ENCODE assay signal across 8 cellular contexts in the genomic region with DNA sequence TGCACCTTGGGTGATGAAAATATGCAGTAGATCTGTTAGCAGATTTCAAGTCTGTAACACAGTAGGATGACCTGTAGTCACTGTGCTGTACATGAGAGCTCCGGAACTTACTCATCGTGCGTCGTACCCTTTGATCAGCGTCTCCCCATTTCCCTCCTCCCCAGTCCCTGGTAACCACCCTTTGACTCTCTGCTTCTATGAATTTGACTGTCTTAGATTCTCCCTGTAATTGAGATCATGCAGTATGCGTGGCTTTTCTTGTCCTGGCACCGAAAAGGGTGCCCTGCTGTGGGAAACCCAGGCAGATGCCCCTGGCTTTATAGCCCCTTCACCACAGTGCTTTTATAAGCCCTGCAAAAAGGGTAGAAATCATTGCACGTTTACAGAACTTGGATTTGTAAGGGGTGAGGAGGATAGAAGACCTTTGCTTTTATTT. TPM values are rescaled to one million over a fixed set of nuclear protein-coding genes. Genes with fewer than 3 reads are reported as not detected.
DNase-seq lines count a peak whose midpoint lies in the region; ATAC-seq and TF ChIP-seq lines count a peak whose summit lies in the region.

No MANE protein-coding gene starts in this region.

- DNase-seq in GM12865 (ENCODE audit: low read depth): peak; percentile 93
- DNase-seq in activated CD4-positive, alpha-beta T cell treated with anti-CD3 and anti-CD28 coated beads for 24 hours (ENCODE audit: low read depth in 2 of 2): peak; percentile 45 to 48
- DNase-seq in mucosa of descending colon: no peak
- DNase-seq in H4 (ENCODE audit: low spot score): no peak
- DNase-seq in NCI-H1105 treated with DMSO at 0.1 percent for 48 hours (lab: John Stamatoyannopoulos, UW): no peak
- no peak for DNase-seq in occipital lobe (lab: John Stamatoyannopoulos, UW)
- DNase-seq in erythroblast (lab: John Stamatoyannopoulos, UW): no peak

- no peaks in the 10 kb centered on the region for H3K9me3 ChIP-seq in mucosa of descending colon

- H3K4me1 ChIP-seq in mucosa of descending colon (ENCODE audit: low read depth): no peaks in the 10 kb centered on the region

- no peak for TF ChIP-seq CTCF in GM12865 (IDR thresholded peaks at IDR 0.05; ENCODE audit: insufficient read depth, low read depth, low read length, missing control alignments)
- no peak for TF ChIP-seq CTCF in mucosa of descending colon (IDR thresholded peaks at IDR 0.05)

- no peak for TF ChIP-seq POLR2A in erythroblast (IDR thresholded peaks at IDR 0.05; ENCODE audit: low read length)

- H3K36me3 ChIP-seq in mucosa of descending colon (ENCODE audit: low read depth): no peaks in the 10 kb centered on the region

- peak; percentile 47 for ATAC-seq in HG02852 (IDR thresholded peaks at IDR 0.05; ENCODE audit: unreplicated experiment)
- peak; percentile 48 for ATAC-seq in mucosa of descending colon

- intact Hi-C loops in mucosa of descending colon (cut with DNase I, micrococcal nuclease): loop anchor here in 1 of 2 donors (5.0 kb wide), 1 partner anchor 392 kb away; no protein-coding TSS in a partner anchor

- H3K4me3 ChIP-seq in GM12865 (ENCODE audit: low read depth, low read length) (peak overlapping the region; percentile 33), mucosa of descending colon (no peak overlapping the region)

RNA-seq across cellular contexts. Expression of a gene that starts 20.5 kb away (rescaled TPM):
- total RNA-seq in mucosa of descending colon: 10 to 100 TPM; 30.3 to 38.1 (median 37.1) TPM
- total RNA-seq in H4 (2014; rRNA removed; shearing (Covaris generic)): 4.5 and 7.2 TPM in 2 replicates
- total RNA-seq in occipital lobe: 20.4 TPM

RNA-seq across cellular contexts. Expression of a gene that starts 22.6 kb away (rescaled TPM):
- total RNA-seq in mucosa of descending colon (10 to 100 TPM; 18.0 to 44.8 (median 26.6) TPM), occipital lobe (8.1 TPM)
- total RNA-seq in H4 (2014; rRNA removed; shearing (Covaris generic)): 39.9 and 42.0 TPM in 2 replicates

Comparison
In these comparisons a context has a peak if more than half of its experiments do, and no peak if none do; other contexts are left out.
1. DNase-seq: peak in GM12865 (single experiment) and activated CD4-positive, alpha-beta T cell treated with anti-CD3 and anti-CD28 coated beads for 24 hours (2 of 2); none in mucosa of descending colon (0 of 3), H4 (single experiment), NCI-H1105 treated with DMSO at 0.1 percent for 48 hours (single experiment), occipital lobe (single experiment) and erythroblast (0 of 2).